Comparison of ENCODE assay signal across 12 cellular contexts in the genomic region with DNA sequence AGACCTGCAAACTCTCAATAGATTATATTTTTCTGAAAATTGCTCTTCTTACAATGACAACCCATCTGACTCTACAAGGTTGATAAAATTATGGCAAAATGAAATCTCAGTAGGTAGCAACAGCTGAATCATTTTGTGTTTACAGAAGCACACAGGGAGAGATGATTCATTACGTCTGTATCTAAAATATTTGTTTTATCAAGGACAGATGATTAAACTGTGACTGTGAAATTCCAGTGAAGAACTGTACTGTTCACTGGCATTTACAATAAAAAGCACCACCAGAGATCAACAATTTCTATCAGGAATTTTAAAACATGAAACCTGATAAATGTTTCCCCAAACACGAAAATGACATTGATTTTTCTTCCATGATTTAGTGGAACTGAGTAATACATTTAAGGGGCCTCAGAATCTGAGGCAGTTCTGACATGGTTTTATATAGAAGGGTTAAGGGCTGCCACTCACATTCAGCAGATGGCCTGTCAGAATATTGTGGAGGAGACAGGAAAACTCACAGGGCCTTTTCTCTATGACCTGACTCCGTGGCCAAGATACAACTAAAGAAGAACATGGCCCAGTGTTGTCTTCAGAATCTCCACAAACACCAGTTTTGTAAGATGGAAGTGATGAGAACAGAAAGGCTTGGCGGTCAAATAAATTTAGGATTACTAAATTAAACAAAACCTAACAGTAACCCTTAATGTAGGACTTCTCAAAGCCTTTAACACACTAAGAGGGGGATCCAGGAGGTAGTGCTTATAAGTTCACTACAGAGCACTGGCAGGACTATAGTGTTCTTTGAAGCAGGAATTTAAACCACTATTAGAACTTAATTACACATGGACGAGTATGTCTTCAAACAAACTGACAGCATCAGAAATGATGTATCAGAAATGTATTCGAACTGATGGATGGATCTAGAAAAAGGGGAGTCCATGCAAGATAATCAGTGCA. TPM values are rescaled to one million over a fixed set of nuclear protein-coding genes. Genes with fewer than 3 reads are reported as not detected.
DNase-seq lines count a peak whose midpoint lies in the region; ATAC-seq and TF ChIP-seq lines count a peak whose summit lies in the region.
"Had no signal": no experiment of that assay in that cellular context is flagged by ENCODE, and none has a peak within 500 bp of the region (broad histone marks: within the 10 kb centered on the region; RNA-seq: fewer than 3 reads in every experiment).

No MANE protein-coding gene starts in this region.

- H3K27me3 ChIP-seq in heart left ventricle (no peaks in the 10 kb centered on the region), testis (no peaks in the 10 kb centered on the region)

- peaks cover 10% of the 10 kb centered on the region for H3K36me3 Mint-ChIP-seq in activated naive CD4-positive, alpha-beta T cell treated with anti-CD3 and anti-CD28 coated beads, Interleukin-2, amount 50 U/mL, for 24 hours
- peaks cover 40% of the 10 kb centered on the region for H3K36me3 Mint-ChIP-seq in activated naive CD4-positive, alpha-beta T cell treated with anti-CD3 and anti-CD28 coated beads for 36 hours (ENCODE audit: low read depth)

- DNase-seq in activated naive CD4-positive, alpha-beta T cell treated with anti-CD3 and anti-CD28 coated beads for 36 hours = no peak
- DNase-seq in amniotic epithelial cell (ENCODE audit: low read depth) (peak; percentile 89), heart left ventricle (no peak), testis (no peak), caudate nucleus (lab: John Stamatoyannopoulos, UW) (no peak)
- DNase-seq: NCI-H187 treated with DMSO at 0.1 percent for 48 hours, nucleus accumbens, SHP77 treated with DMSO at 0.1 percent for 48 hours had no signal

- TF ChIP-seq POLR2A in heart left ventricle (IDR thresholded peaks at IDR 0.05) (no peak), testis (IDR thresholded peaks at IDR 0.05) (no peak)

- ATAC-seq in heart left ventricle (peak in 3 of 4 donors; percentile 56 to 72 (median 63)), HG03354 (IDR thresholded peaks at IDR 0.05; ENCODE audit: poor library complexity, severe bottlenecking, unreplicated experiment) (no peak), GM19395 (IDR thresholded peaks at IDR 0.05; ENCODE audit: unreplicated experiment) (no peak)

- no peaks in the 10 kb centered on the region for H3K9me3 Mint-ChIP-seq in activated naive CD4-positive, alpha-beta T cell treated with anti-CD3 and anti-CD28 coated beads, Interleukin-2, amount 50 U/mL, for 24 hours
- no peaks in the 10 kb centered on the region for H3K9me3 Mint-ChIP-seq in activated naive CD4-positive, alpha-beta T cell treated with anti-CD3 and anti-CD28 coated beads for 36 hours

- no peaks in the 10 kb centered on the region for H3K27me3 Mint-ChIP-seq in activated naive CD4-positive, alpha-beta T cell treated with anti-CD3 and anti-CD28 coated beads, Interleukin-2, amount 50 U/mL, for 24 hours
- no peaks in the 10 kb centered on the region for H3K27me3 Mint-ChIP-seq in activated naive CD4-positive, alpha-beta T cell treated with anti-CD3 and anti-CD28 coated beads for 36 hours (ENCODE audit: low read depth)
- H3K27me3 Mint-ChIP-seq: B cell had no signal

- H3K4me3 ChIP-seq in heart left ventricle = no peak overlapping the region
- H3K4me3 ChIP-seq in testis = no peak overlapping the region

- no peaks in the 10 kb centered on the region for H3K4me1 Mint-ChIP-seq in activated naive CD4-positive, alpha-beta T cell treated with anti-CD3 and anti-CD28 coated beads, Interleukin-2, amount 50 U/mL, for 24 hours
- no peaks in the 10 kb centered on the region for H3K4me1 Mint-ChIP-seq in activated naive CD4-positive, alpha-beta T cell treated with anti-CD3 and anti-CD28 coated beads for 36 hours (ENCODE audit: low read depth)
- H3K4me1 Mint-ChIP-seq: B cell had no signal

- WGBS in heart left ventricle, 4 donors = 50 to 56% (median 56%) methylated on average over 6 of the region's 6 CpGs
- WGBS in testis, 2 donors = 55 to 62% methylated on average over 6 of the region's 6 CpGs

- H3K27ac ChIP-seq in heart left ventricle (peak overlapping the region in 10 of 12 donors; percentile 3 to 72 (median 42)), testis (peak overlapping the region; percentile 31 to 53), caudate nucleus (ENCODE audit: low read depth, low read length) (no peak overlapping the region)

- CTCF ChIA-PET in activated naive CD4-positive, alpha-beta T cell treated with anti-CD3 and anti-CD28 coated beads for 36 hours (lab: Charles Lee) = interaction anchor here (1.0 kb wide), 1 partner anchor 21 kb away, joined by 3 read pairs; no protein-coding TSS in a partner anchor

- H3K4me1 ChIP-seq in heart left ventricle = peaks cover 0 to 19% (median 0%) of the 10 kb centered on the region in 12 donors
- H3K4me1 ChIP-seq in testis = peaks cover 5% of the 10 kb centered on the region

- intact Hi-C loops in activated naive CD4-positive, alpha-beta T cell treated with anti-CD3 and anti-CD28 coated beads for 36 hours (cut with micrococcal nuclease) = no loop called here
- intact Hi-C loops in heart left ventricle (cut with DNase I) = no loop called here
- intact Hi-C loops in testis (cut with DNase I; ENCODE audit: low total_unique reads) = no loop called here

- H3K9me3 ChIP-seq in heart left ventricle (peaks cover 0 to under 1% (median 0%) of the 10 kb centered on the region in 12 donors), testis (no peaks in the 10 kb centered on the region)

- TF ChIP-seq CTCF in heart left ventricle (IDR thresholded peaks at IDR 0.05) = no peak
- TF ChIP-seq CTCF in testis (IDR thresholded peaks at IDR 0.05) = no peak

- H3K4me3 Mint-ChIP-seq in activated naive CD4-positive, alpha-beta T cell treated with anti-CD3 and anti-CD28 coated beads, Interleukin-2, amount 50 U/mL, for 24 hours = no peak overlapping the region
- H3K4me3 Mint-ChIP-seq in activated naive CD4-positive, alpha-beta T cell treated with anti-CD3 and anti-CD28 coated beads for 36 hours = no peak overlapping the region
- H3K4me3 Mint-ChIP-seq: B cell had no signal

- peak overlapping the region; percentile 24 for H3K27ac Mint-ChIP-seq in activated naive CD4-positive, alpha-beta T cell treated with anti-CD3 and anti-CD28 coated beads, Interleukin-2, amount 50 U/mL, for 24 hours
- no peak overlapping the region for H3K27ac Mint-ChIP-seq in activated naive CD4-positive, alpha-beta T cell treated with anti-CD3 and anti-CD28 coated beads for 36 hours
- H3K27ac Mint-ChIP-seq: B cell had no signal

- H3K36me3 ChIP-seq in heart left ventricle (peaks cover 0 to 34% (median 15%) of the 10 kb centered on the region in 9 donors), testis (ENCODE audit: low read depth, missing control alignments) (no peaks in the 10 kb centered on the region)

RNA-seq across cellular contexts. Expression of a gene that starts 25.9 kb away (rescaled TPM):
- 10 to 100 TPM; 44.5 to 45.4 TPM for total RNA-seq in activated naive CD4-positive, alpha-beta T cell treated with anti-CD3 and anti-CD28 coated beads for 36 hours
- total RNA-seq in heart left ventricle = 1 to 10 TPM; 1.4 to 6.1 (median 2.9) TPM
- 1 to 10 TPM in 1 of 2 donors, under 1 TPM in 1; 0.76 to 2.2 TPM for polyA plus RNA-seq in heart left ventricle
- 10 to 100 TPM; 18.8 to 27.0 TPM for total RNA-seq in testis
- polyA plus RNA-seq in testis (ENCODE audit: insufficient read depth, low read depth, low replicate concordance) = 7.6 TPM

Comparison
In these comparisons a context has a peak if more than half of its experiments do, and no peak if none do; other contexts are left out.
1. ATAC-seq: peak in heart left ventricle (3 of 4); none in HG03354 (single experiment) and GM19395 (single experiment).